ENCODE assay signal across 9 cellular contexts in genomic region chr11:45900916-45901617, GRCh38. TPM values are rescaled to one million over a fixed set of nuclear protein-coding genes. Genes with fewer than 3 reads are reported as not detected.
A peak's percentile ranks its signal among the peaks of the same experiment; 100 is the strongest.
DNase-seq lines count a peak whose midpoint lies in the region; ATAC-seq and TF ChIP-seq lines count a peak whose summit lies in the region.
"Had no signal": no experiment of that assay in that cellular context is flagged by ENCODE, and none has a peak within 500 bp of the region (broad histone marks: within the 10 kb centered on the region; RNA-seq: fewer than 3 reads in every experiment).

No MANE protein-coding gene starts in this region.

- H3K4me2 ChIP-seq in mammary epithelial cell (ENCODE audit: insufficient read depth, low read depth, low read length) = peak overlapping the region; percentile 94
- H3K4me2 ChIP-seq in mesenchymal stem cell (ENCODE audit: low read length, poor library complexity, severe bottlenecking) = peak overlapping the region; percentile 94

- H3K79me2 ChIP-seq in mammary epithelial cell (ENCODE audit: insufficient read depth, low read length) = no peaks in the 10 kb centered on the region

- H3K27me3 ChIP-seq in mammary epithelial cell (ENCODE audit: insufficient read depth, low read length) (no peaks in the 10 kb centered on the region), mesenchymal stem cell (ENCODE audit: control insufficient read depth in 1 of 2, insufficient read depth in 1 of 2, low read length in 2 of 2) (peaks cover 13 to 39% of the 10 kb centered on the region in 2 experiments), tibial artery (peaks cover 0 to 7% of the 10 kb centered on the region in 2 donors), MG63 (no peaks in the 10 kb centered on the region)

- no peak overlapping the region for H4K91ac ChIP-seq in mesenchymal stem cell (ENCODE audit: low read length)

- peak overlapping the region; percentile 62 for H3K4me3 Mint-ChIP-seq in activated T-cell treated with anti-CD3 and anti-CD28 coated beads, Interleukin-2, amount 50 U/mL, for 24 hours

- no peak overlapping the region for H3K14ac ChIP-seq in mesenchymal stem cell (ENCODE audit: low read length in 2 of 2)

- intact Hi-C loops in mammary epithelial cell (cut with micrococcal nuclease) = no loop called here
- intact Hi-C loops in tibial artery (cut with DNase I; ENCODE audit: low total_unique reads) = no loop called here

- CTCF ChIA-PET in mammary epithelial cell (lab: Charles Lee; ENCODE audit: low non-redundant PET) = interaction anchor here (0.6 kb wide), 1 partner anchor 141 kb away, joined by 4 read pairs; no protein-coding TSS in a partner anchor

- H3K4me1 Mint-ChIP-seq in activated T-cell treated with anti-CD3 and anti-CD28 coated beads, Interleukin-2, amount 50 U/mL, for 24 hours (ENCODE audit: low read depth) = peaks cover 6% of the 10 kb centered on the region

- H2BK120ac ChIP-seq in mesenchymal stem cell (ENCODE audit: low read depth, low read length) = no peak overlapping the region

- no peaks in the 10 kb centered on the region for H3K36me3 ChIP-seq in mammary epithelial cell (ENCODE audit: insufficient read depth, low read length)
- peaks cover 18 to 30% of the 10 kb centered on the region in 2 experiments for H3K36me3 ChIP-seq in mesenchymal stem cell (ENCODE audit: control insufficient read depth in 1 of 2, insufficient read depth in 2 of 2, low read depth in 1 of 2, low read length in 2 of 2)
- H3K36me3 ChIP-seq in tibial artery = peaks cover 0 to 34% (median 0%) of the 10 kb centered on the region in 3 donors
- H3K36me3 ChIP-seq in MG63 = no peaks in the 10 kb centered on the region

- H3K4me1 ChIP-seq in mammary epithelial cell (ENCODE audit: insufficient read depth, low read length) = peaks cover 13% of the 10 kb centered on the region
- peaks cover 27% of the 10 kb centered on the region for H3K4me1 ChIP-seq in mesenchymal stem cell (ENCODE audit: control insufficient read depth, insufficient read depth, low read depth, low read length)
- peaks cover 0 to 21% (median 21%) of the 10 kb centered on the region in 4 donors for H3K4me1 ChIP-seq in tibial artery

- H2AFZ ChIP-seq in mammary epithelial cell (ENCODE audit: low read depth, low read length) (peak overlapping the region; percentile 79), mesenchymal stem cell (ENCODE audit: low read depth, low read length) (no peak overlapping the region)

- H3K18ac ChIP-seq in mesenchymal stem cell (ENCODE audit: low read depth in 1 of 2, low read length in 2 of 2) = no peak overlapping the region

- no peak overlapping the region for H4K8ac ChIP-seq in mesenchymal stem cell (ENCODE audit: low read length)

- H3K9me3 Mint-ChIP-seq in activated T-cell treated with anti-CD3 and anti-CD28 coated beads, Interleukin-2, amount 50 U/mL, for 24 hours = no peaks in the 10 kb centered on the region

- no peaks in the 10 kb centered on the region for H3K36me3 Mint-ChIP-seq in activated T-cell treated with anti-CD3 and anti-CD28 coated beads, Interleukin-2, amount 50 U/mL, for 24 hours (ENCODE audit: low read depth)

- dilution Hi-C loops in mammary epithelial cell (cut with HindIII; ENCODE audit: low sequenced_read_pairs) = no loop called here

- no peak overlapping the region for H2BK15ac ChIP-seq in mesenchymal stem cell (ENCODE audit: low read depth, poor library complexity, severe bottlenecking)

- no peaks in the 10 kb centered on the region for H4K20me1 ChIP-seq in mammary epithelial cell (ENCODE audit: insufficient read depth, low read length)

- TF ChIP-seq CTCF in mammary epithelial cell (conservative IDR thresholded peaks at IDR 0.05 in 1 of 2, IDR thresholded peaks at IDR 0.05 in 1 of 2; ENCODE audit: extremely low read depth in 1 of 2, insufficient read depth in 1 of 2, low read depth in 1 of 2, low read length in 2 of 2) (no peak), tibial artery (IDR thresholded peaks at IDR 0.05) (no peak)

- H3K9me3 ChIP-seq in mammary epithelial cell (replicated peaks; ENCODE audit: insufficient read depth, low read length) (no peaks in the 10 kb centered on the region), mesenchymal stem cell (ENCODE audit: control insufficient read depth, low read length) (no peaks in the 10 kb centered on the region), tibial artery (no peaks in the 10 kb centered on the region), MG63 (no peaks in the 10 kb centered on the region)

- no peak overlapping the region for H2BK12ac ChIP-seq in mesenchymal stem cell (ENCODE audit: low read length in 2 of 2)

- peaks cover 35% of the 10 kb centered on the region for H3K27me3 Mint-ChIP-seq in activated T-cell treated with anti-CD3 and anti-CD28 coated beads, Interleukin-2, amount 50 U/mL, for 24 hours

- H3K23ac ChIP-seq in mesenchymal stem cell (ENCODE audit: low read length in 2 of 2) = peak overlapping the region in 1 of 2 experiments; percentile 9

- H3K27ac ChIP-seq in mammary epithelial cell (ENCODE audit: insufficient read depth, low read depth, low read length) = no peak overlapping the region
- no peak overlapping the region for H3K27ac ChIP-seq in mesenchymal stem cell (ENCODE audit: low read length, poor library complexity, severe bottlenecking)
- H3K27ac ChIP-seq in tibial artery = peak overlapping the region; percentile 45 to 57

- H3K4ac ChIP-seq in mesenchymal stem cell (ENCODE audit: low read depth in 1 of 2, low read length in 2 of 2) = no peak overlapping the region

- H2BK5ac ChIP-seq in mesenchymal stem cell (ENCODE audit: low read depth, low read length, poor library complexity, severe bottlenecking) = no peak overlapping the region

- DNase-seq in activated T-cell treated with anti-CD3 and anti-CD28 coated beads, Interleukin-2, amount 50 U/mL, for 24 hours = no peak
- no peak for DNase-seq in activated T-cell treated with anti-CD3 and anti-CD28 coated beads, Interleukin-2, amount 50 U/mL, for 1 hour
- DNase-seq in mammary epithelial cell (no peak), mesenchymal stem cell (no peak), tibial artery (no peak), MG63 (no peak)
- DNase-seq: activated CD4-positive, alpha-beta T cell treated with anti-CD3 and anti-CD28 coated beads for 1 hour had no signal

- BruUV-seq in mammary epithelial cell (replicated peaks; lab: Mats Ljungman, UMichigan) = no TSS peak

- H2AK5ac ChIP-seq in mesenchymal stem cell (ENCODE audit: low read length, severe bottlenecking) = no peak overlapping the region

- peaks cover 3% of the 10 kb centered on the region for H3K79me1 ChIP-seq in mesenchymal stem cell (replicated peaks; ENCODE audit: low read length, poor library complexity, severe bottlenecking)

- in situ Hi-C loops in mammary epithelial cell (cut with MboI; ENCODE audit: low sequenced_read_pairs in 2 of 2) = no loop called here

- 30% methylated on average over 2 of the region's 8 CpGs for WGBS in mammary epithelial cell (ENCODE audit: low coverage, missing lambda C conversion rate)
- WGBS in mesenchymal stem cell = 54% methylated on average over 8 of the region's 8 CpGs

- no peak overlapping the region for H3K4me3 ChIP-seq in mammary epithelial cell (replicated peaks in 1 of 3; ENCODE audit: insufficient read depth in 1 of 3, low read depth in 2 of 3, low read length in 3 of 3)
- peak overlapping the region in 1 of 2 experiments; percentile 83 for H3K4me3 ChIP-seq in mesenchymal stem cell (ENCODE audit: insufficient read depth in 1 of 2, low read depth in 1 of 2, low read length in 2 of 2)
- H3K4me3 ChIP-seq in tibial artery = peak overlapping the region; percentile 53 to 77
- no peak overlapping the region for H3K4me3 ChIP-seq in MG63

- no peak overlapping the region for H3K9ac ChIP-seq in mammary epithelial cell (ENCODE audit: insufficient read depth, low read length)
- H3K9ac ChIP-seq in mesenchymal stem cell (ENCODE audit: low read length) = peak overlapping the region; percentile 84

- ATAC-seq in GM21390 (IDR thresholded peaks at IDR 0.05; ENCODE audit: unreplicated experiment) = no peak
- ATAC-seq in HG03378 (IDR thresholded peaks at IDR 0.05; ENCODE audit: unreplicated experiment) = no peak

- no peak overlapping the region for H3K27ac Mint-ChIP-seq in activated T-cell treated with anti-CD3 and anti-CD28 coated beads, Interleukin-2, amount 50 U/mL, for 24 hours

RNA-seq across cellular contexts. Expression of gene FREY1, which starts 6.0 kb away (rescaled TPM):
- 1 to 10 TPM; 2.1 to 2.7 TPM for total RNA-seq in mammary epithelial cell
- polyA plus RNA-seq in mammary epithelial cell = 0.24 TPM
- not detected for polyA minus RNA-seq in mammary epithelial cell
- polyA plus RNA-seq in mesenchymal stem cell (2013, experiment 1 of 2) = 0.28 TPM
- 0.15 TPM for polyA plus RNA-seq in mesenchymal stem cell (2013, experiment 2 of 2)
- 0.72 and 5.0 TPM in 2 replicates for total RNA-seq in MG63 (2014; rRNA removed; shearing (Covaris generic); ENCODE audit: low replicate concordance)

RNA-seq across cellular contexts. Expression of gene MAPK8IP1, which starts 15.6 kb away (rescaled TPM):
- total RNA-seq in mammary epithelial cell = 10 to 100 TPM in 1 of 2 donors, 1 to 10 TPM in 1; 6.7 to 11.0 TPM
- polyA plus RNA-seq in mammary epithelial cell = 3.2 TPM
- 6.0 TPM for polyA minus RNA-seq in mammary epithelial cell
- 7.5 TPM for polyA plus RNA-seq in mesenchymal stem cell (2013, experiment 1 of 2)
- polyA plus RNA-seq in mesenchymal stem cell (2013, experiment 2 of 2) = 8.0 TPM
- total RNA-seq in MG63 (2014; rRNA removed; shearing (Covaris generic); ENCODE audit: low replicate concordance) = 2.6 and 15.5 TPM in 2 replicates

RNA-seq across cellular contexts. Expression of gene PEX16, which starts 16.6 kb away (rescaled TPM):
- total RNA-seq in mammary epithelial cell = 10 to 100 TPM; 28.5 to 30.9 TPM
- polyA plus RNA-seq in mammary epithelial cell = 19.6 TPM
- 18.1 TPM for polyA minus RNA-seq in mammary epithelial cell
- polyA plus RNA-seq in mesenchymal stem cell (2013, experiment 1 of 2) = 16.4 TPM
- 17.3 TPM for polyA plus RNA-seq in mesenchymal stem cell (2013, experiment 2 of 2)
- 20.5 and 31.6 TPM in 2 replicates for total RNA-seq in MG63 (2014; rRNA removed; shearing (Covaris generic); ENCODE audit: low replicate concordance)

RNA-seq across cellular contexts. Expression of gene LARGE2, which starts 21.4 kb away (rescaled TPM):
- 10 to 100 TPM; 16.2 to 42.3 TPM for total RNA-seq in mammary epithelial cell
- 16.4 TPM for polyA plus RNA-seq in mammary epithelial cell
- 16.9 TPM for polyA minus RNA-seq in mammary epithelial cell
- 0.08 TPM for polyA plus RNA-seq in mesenchymal stem cell (2013, experiment 1 of 2)
- polyA plus RNA-seq in mesenchymal stem cell (2013, experiment 2 of 2) = 0.07 TPM
- total RNA-seq in MG63 (2014; rRNA removed; shearing (Covaris generic); ENCODE audit: low replicate concordance) = not detected in 2 replicates

RNA-seq across cellular contexts. Expression of gene CRY2, which starts 53.8 kb away (rescaled TPM):
- total RNA-seq in mammary epithelial cell = 10 to 100 TPM; 13.2 to 14.0 TPM
- polyA plus RNA-seq in mammary epithelial cell = 5.2 TPM
- 19.6 TPM for polyA minus RNA-seq in mammary epithelial cell
- polyA plus RNA-seq in mesenchymal stem cell (2013, experiment 1 of 2) = 6.2 TPM
- polyA plus RNA-seq in mesenchymal stem cell (2013, experiment 2 of 2) = 5.3 TPM
- total RNA-seq in MG63 (2014; rRNA removed; shearing (Covaris generic); ENCODE audit: low replicate concordance) = 6.5 and 13.0 TPM in 2 replicates

Comparison
In these comparisons a context has a peak if more than half of its experiments do, and no peak if none do; other contexts are left out.
1. H3K27ac ChIP-seq: peak in tibial artery (2 of 2); none in mammary epithelial cell (single experiment) and mesenchymal stem cell (single experiment).
2. H3K4me3 ChIP-seq: peak in tibial artery (2 of 2); none in mammary epithelial cell (0 of 3) and MG63 (single experiment).